8 cellular contexts compared by ENCODE assay signal in genomic region chr2:166127217-166128155, GRCh38. TPM values are rescaled to one million over a fixed set of nuclear protein-coding genes. Genes with fewer than 3 reads are reported as not detected.
DNase-seq lines count a peak whose midpoint lies in the region; ATAC-seq, FAIRE-seq and TF ChIP-seq lines count a peak whose summit lies in the region.

Gene SCN1A (minus strand): TSS chr2:166128020. CDS start chr2:166073621, 54,399 bp downstream.

- peak; percentile 56 for ATAC-seq in GM18868 (IDR thresholded peaks at IDR 0.05; ENCODE audit: unreplicated experiment)
- peak; percentile 48 to 83 (median 70) for ATAC-seq in pancreas
- no peak for ATAC-seq in HG02970 (IDR thresholded peaks at IDR 0.05; ENCODE audit: low FRiP score, unreplicated experiment)

- peak; percentile 61 for DNase-seq in Ammon's horn (ENCODE audit: low spot score)
- peak; percentile 61 for DNase-seq in NAMALWA (ENCODE audit: low spot score)
- DNase-seq in SKM-1 (lab: John Stamatoyannopoulos, UW; ENCODE audit: unreplicated experiment) = peak; percentile 36
- peak; percentile 71 for DNase-seq in fibroblast of pulmonary artery (ENCODE audit: low read depth)
- DNase-seq in pancreas = peak in 1 of 6 donors; percentile 15
- DNase-seq in NK-92 treated with Interleukin-12 subunit alpha and Interleukin-12 subunit beta, amount 100 ng/mL, for 24 hours (lab: John Stamatoyannopoulos, UW) = no peak

- H3K4me3 ChIP-seq in fibroblast of pulmonary artery (replicated peaks; ENCODE audit: low read depth, low read length) = no peak within 1 kb of the TSS
- H3K4me3 ChIP-seq in pancreas = no peak within 1 kb of the TSS

- no peaks in the 10 kb centered on the region for H3K27me3 ChIP-seq in pancreas

- H3K4me1 ChIP-seq in pancreas = no peaks in the 10 kb centered on the region

- intact Hi-C loops in pancreas (cut with DNase I) = loop anchor here in 2 of 3 donors (10.0 kb wide), 2 partner anchors 63 to 173 kb away; partner anchors contain the start of gene TTC21B (in 2 of the 2)

- H3K9me3 ChIP-seq in pancreas = no peaks in the 10 kb centered on the region

- no peak within 1 kb of the TSS for H3K27ac ChIP-seq in pancreas

- WGBS in pancreas, 2 donors = 22 to 24% methylated on average over 7 of the region's 7 CpGs

- TF ChIP-seq CTCF in fibroblast of pulmonary artery (IDR thresholded peaks at IDR 0.05; ENCODE audit: low read length, missing control alignments) = peak; percentile 57
- peak; percentile 37 to 66 (median 40) for TF ChIP-seq CTCF in pancreas (IDR thresholded peaks at IDR 0.05)

- no peaks in the 10 kb centered on the region for H3K36me3 ChIP-seq in pancreas

- no peak for FAIRE-seq in pancreas (lab: Jason Lieb, UNC)

RNA-seq across cellular contexts. Expression of gene SCN1A, which starts in this region (rescaled TPM):
- under 1 TPM in 4 of 6 donors, not detected in 2; 0.03 to 0.43 (median 0.04) TPM for total RNA-seq in pancreas
- polyA plus RNA-seq in pancreas = under 1 TPM; 0.04 to 0.07 TPM

Comparison
In these comparisons a context has a peak if more than half of its experiments do, and no peak if none do; other contexts are left out.
1. Peak in ATAC-seq in pancreas; RNA of the gene not detected or under 1 TPM.